ENCODE assay signal across 10 cellular contexts in the genomic region with DNA sequence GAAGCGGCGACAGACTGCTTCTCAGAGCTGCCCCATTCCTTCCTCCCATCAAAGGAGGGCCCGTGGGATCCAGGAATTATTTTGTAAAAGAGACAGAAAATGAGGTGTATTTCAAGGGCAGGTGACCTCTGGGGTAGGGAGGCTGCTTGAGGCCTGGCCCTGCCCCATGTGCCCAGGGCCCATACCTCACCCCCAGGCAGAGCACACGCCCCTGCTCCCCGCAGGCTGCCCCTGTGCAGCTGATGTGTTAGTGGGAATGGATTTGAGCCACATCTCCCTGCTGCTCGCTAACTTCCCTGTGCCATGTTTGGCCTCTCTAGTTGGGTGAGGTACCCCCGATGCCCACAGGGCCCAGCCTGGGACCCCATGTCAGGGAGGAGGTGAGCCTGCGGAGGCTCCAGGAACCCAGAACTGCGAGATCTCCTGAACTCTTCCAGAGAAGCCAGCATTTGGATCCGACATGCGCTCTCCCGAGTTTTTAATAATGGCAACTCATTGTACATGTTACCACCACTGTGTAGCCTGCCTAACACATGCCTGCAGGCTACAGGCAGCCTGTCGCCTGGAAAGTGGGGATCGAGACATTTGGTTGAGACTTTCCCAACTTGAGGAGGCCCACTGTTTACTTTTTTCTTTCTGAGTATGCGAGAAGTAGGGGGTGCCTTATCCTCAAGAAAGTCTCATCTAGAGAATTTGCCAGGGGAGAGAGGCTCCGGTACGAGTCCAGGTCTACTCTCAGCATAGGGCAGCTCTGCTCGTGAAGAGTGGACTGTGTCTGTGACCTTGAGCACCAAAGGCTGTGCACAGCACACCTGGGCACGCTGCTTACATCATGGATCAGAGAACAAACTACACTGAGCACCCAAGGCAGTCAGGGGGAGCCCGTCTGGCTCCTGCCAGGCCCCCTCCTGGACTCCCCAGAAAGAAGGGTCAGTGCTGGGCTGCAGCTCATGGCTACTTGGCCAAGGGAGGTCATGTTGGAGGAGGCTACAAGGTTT.
"Had no signal": no experiment of that assay in that cellular context is flagged by ENCODE, and none has a peak within 500 bp of the region (broad histone marks: within the 10 kb centered on the region; RNA-seq: fewer than 3 reads in every experiment).

No MANE protein-coding gene starts in this region.

- H3K36me3 ChIP-seq: breast epithelium, gastrocnemius medialis, lower lobe of right lung had no signal

- H3K27ac ChIP-seq: breast epithelium, lower lobe of right lung had no signal

- ATAC-seq: gastrocnemius medialis; lower lobe of right lung; stimulated activated effector memory CD8-positive, alpha-beta T cell treated with anti-CD3 and anti-CD28 coated beads, Interleukin-12 subunit alpha, Interleukin-12 subunit beta, amount 100 ng/mL, for 72 hours had no signal

- H3K4me1 ChIP-seq: breast epithelium had no signal

- H3K9me3 ChIP-seq: breast epithelium, gastrocnemius medialis, lower lobe of right lung had no signal

- H3K27ac Mint-ChIP-seq: activated naive CD8-positive, alpha-beta T cell; mesothelial cell of epicardium; stimulated activated effector memory CD8-positive, alpha-beta T cell treated with anti-CD3 and anti-CD28 coated beads, Interleukin-12 subunit alpha, Interleukin-12 subunit beta, amount 100 ng/mL, for 72 hours had no signal

- DNase-seq: activated CD4-positive, alpha-beta T cell treated with anti-CD3 and anti-CD28 coated beads, Interleukin-2, amount 50 U/mL, for 1 hour; effector CD4-positive, alpha-beta T cell; gastrocnemius medialis; kidney glomerular epithelial cell; lower lobe of right lung; small intestine had no signal

- H3K36me3 Mint-ChIP-seq: activated naive CD8-positive, alpha-beta T cell; mesothelial cell of epicardium; stimulated activated effector memory CD8-positive, alpha-beta T cell treated with anti-CD3 and anti-CD28 coated beads, Interleukin-12 subunit alpha, Interleukin-12 subunit beta, amount 100 ng/mL, for 72 hours had no signal

- H3K4me3 Mint-ChIP-seq: activated naive CD8-positive, alpha-beta T cell; mesothelial cell of epicardium; stimulated activated effector memory CD8-positive, alpha-beta T cell treated with anti-CD3 and anti-CD28 coated beads, Interleukin-12 subunit alpha, Interleukin-12 subunit beta, amount 100 ng/mL, for 72 hours had no signal

- FAIRE-seq: small intestine had no signal

- H3K4me3 ChIP-seq: breast epithelium, gastrocnemius medialis, lower lobe of right lung had no signal

- H3K9me3 Mint-ChIP-seq: mesothelial cell of epicardium; stimulated activated effector memory CD8-positive, alpha-beta T cell treated with anti-CD3 and anti-CD28 coated beads, Interleukin-12 subunit alpha, Interleukin-12 subunit beta, amount 100 ng/mL, for 72 hours had no signal

- H3K27me3 ChIP-seq: breast epithelium, gastrocnemius medialis had no signal

- H3K4me1 Mint-ChIP-seq: stimulated activated effector memory CD8-positive, alpha-beta T cell treated with anti-CD3 and anti-CD28 coated beads, Interleukin-12 subunit alpha, Interleukin-12 subunit beta, amount 100 ng/mL, for 72 hours had no signal
